In the genomic region with DNA sequence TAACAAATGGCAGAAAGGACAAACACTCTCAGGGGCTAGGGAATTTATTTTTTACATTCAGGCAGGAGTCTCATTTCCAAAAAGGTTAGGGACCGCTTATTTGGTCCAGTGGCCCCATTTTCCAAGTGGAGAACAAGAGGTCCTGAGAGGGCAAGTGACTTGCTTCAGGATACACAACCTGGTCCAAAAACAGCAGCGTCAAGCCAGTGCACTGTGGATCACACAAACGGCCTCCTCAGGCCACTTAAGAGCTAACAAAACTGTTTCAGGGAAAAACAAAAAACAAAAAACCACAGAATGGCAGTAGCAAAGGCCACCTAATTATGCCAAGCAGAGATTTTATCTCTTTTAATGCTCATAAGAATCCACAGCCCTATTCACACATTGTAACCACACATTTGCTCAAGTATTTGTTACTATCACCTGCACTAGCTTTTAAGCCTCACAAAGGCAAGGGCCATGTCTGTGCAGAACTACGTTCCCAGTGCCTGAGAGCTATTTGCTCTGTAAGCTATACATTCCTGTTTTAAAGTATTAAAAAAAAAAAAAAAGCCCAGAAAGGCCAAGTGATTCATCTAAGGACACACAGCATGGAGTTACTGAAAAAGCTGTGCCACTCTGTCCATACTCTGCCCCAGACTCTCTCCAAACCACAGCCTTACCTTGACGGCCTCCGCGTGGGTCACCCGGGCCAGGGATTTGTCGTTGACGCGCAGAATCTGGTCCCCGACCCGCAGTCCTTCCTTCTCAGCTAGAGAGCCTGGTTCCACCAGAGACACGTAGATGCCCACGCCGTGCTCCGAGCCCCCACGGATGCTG, we compare ENCODE assay signal across 9 cellular contexts. TPM values are rescaled to one million over a fixed set of nuclear protein-coding genes. Genes with fewer than 3 reads are reported as not detected.
DNase-seq lines count a peak whose midpoint lies in the region; ATAC-seq, FAIRE-seq and TF ChIP-seq lines count a peak whose summit lies in the region.
"Had no signal": no experiment of that assay in that cellular context is flagged by ENCODE, and none has a peak within 500 bp of the region (broad histone marks: within the 10 kb centered on the region; RNA-seq: fewer than 3 reads in every experiment).

No MANE protein-coding gene starts in this region.

- H3K4me1 ChIP-seq in adipocyte (ENCODE audit: control insufficient read depth, insufficient read depth, low read length) (no peaks in the 10 kb centered on the region), thoracic aorta (ENCODE audit: control insufficient read depth in 1 of 2, low read depth in 2 of 2) (peaks cover 0 to 16% of the 10 kb centered on the region in 2 donors)

- ATAC-seq in activated T-cell treated with anti-CD3 and anti-CD28 coated beads, Interleukin-2, amount 50 U/mL, for 72 hours (replicated peaks in 1 of 2), result no peak
- ATAC-seq in thoracic aorta (ENCODE audit: insufficient number of reproducible peaks, low FRiP score, low read depth) (no peak), HG03342 (IDR thresholded peaks at IDR 0.05; ENCODE audit: unreplicated experiment) (no peak), GM19467 (IDR thresholded peaks at IDR 0.05; ENCODE audit: unreplicated experiment) (no peak)

- no peaks in the 10 kb centered on the region for H3K9me3 ChIP-seq in adipocyte (ENCODE audit: control insufficient read depth, low read length)
- no peaks in the 10 kb centered on the region for H3K9me3 ChIP-seq in thoracic aorta

- H3K27me3 Mint-ChIP-seq in activated T-cell treated with anti-CD3 and anti-CD28 coated beads, Interleukin-2, amount 50 U/mL, for 72 hours (ENCODE audit: low read depth), result peaks cover 31% of the 10 kb centered on the region

- H3K36me3 ChIP-seq in adipocyte (ENCODE audit: control insufficient read depth, insufficient read depth, low read length, severe bottlenecking) (no peaks in the 10 kb centered on the region), thoracic aorta (no peaks in the 10 kb centered on the region)

- TF ChIP-seq CTCF in thoracic aorta (IDR thresholded peaks at IDR 0.05) (no peak), D721Med (IDR thresholded peaks at IDR 0.05; ENCODE audit: insufficient read depth, missing control alignments) (no peak)

- peaks cover 18% of the 10 kb centered on the region for H3K4me1 Mint-ChIP-seq in activated T-cell treated with anti-CD3 and anti-CD28 coated beads, Interleukin-2, amount 50 U/mL, for 72 hours (ENCODE audit: low read depth)

- no peaks in the 10 kb centered on the region for H3K9me3 Mint-ChIP-seq in activated T-cell treated with anti-CD3 and anti-CD28 coated beads, Interleukin-2, amount 50 U/mL, for 72 hours

- H3K27ac ChIP-seq in thoracic aorta, result no peak overlapping the region
- H3K27ac ChIP-seq: HL-60 had no signal

- peak overlapping the region; percentile 76 for H3K9ac ChIP-seq in adipocyte (ENCODE audit: low read length)

- H3K4me3 ChIP-seq in adipocyte (ENCODE audit: low read length) (peak overlapping the region; percentile 89), thoracic aorta (peak overlapping the region; percentile 75)

- H3K27me3 ChIP-seq in adipocyte (replicated peaks; ENCODE audit: control insufficient read depth, insufficient read depth, low read length), result peaks cover 6% of the 10 kb centered on the region
- no peaks in the 10 kb centered on the region for H3K27me3 ChIP-seq in thoracic aorta (replicated peaks; ENCODE audit: insufficient read depth)

- no peaks in the 10 kb centered on the region for H3K36me3 Mint-ChIP-seq in activated T-cell treated with anti-CD3 and anti-CD28 coated beads, Interleukin-2, amount 50 U/mL, for 72 hours (ENCODE audit: insufficient read depth in 2 of 2)

- peak overlapping the region; percentile 70 to 71 for H3K4me3 Mint-ChIP-seq in activated T-cell treated with anti-CD3 and anti-CD28 coated beads, Interleukin-2, amount 50 U/mL, for 72 hours

- FAIRE-seq in D721Med (lab: Jason Lieb, UNC), result no peak

- no peak for DNase-seq in activated T-cell treated with anti-CD3 and anti-CD28 coated beads, Interleukin-2, amount 50 U/mL, for 72 hours
- DNase-seq in activated T-cell treated with anti-CD3 and anti-CD28 coated beads, Interleukin-2, amount 50 U/mL, for 48 hours, result no peak
- DNase-seq in adipocyte (ENCODE audit: low read depth), result no peak
- DNase-seq in medulla oblongata (ENCODE audit: extremely low spot score), result peak; percentile 54
- no peak for DNase-seq in thoracic aorta (ENCODE audit: low spot score)
- no peak for DNase-seq in D721Med (ENCODE audit: insufficient read length, low spot score)

- H3K27ac Mint-ChIP-seq in activated T-cell treated with anti-CD3 and anti-CD28 coated beads, Interleukin-2, amount 50 U/mL, for 72 hours, result no peak overlapping the region

RNA-seq across cellular contexts. Expression of gene WHRN, which starts 1.5 kb away (rescaled TPM):
- total RNA-seq in activated T-cell treated with anti-CD3 and anti-CD28 coated beads, Interleukin-2, amount 50 U/mL, for 72 hours, result 1 to 10 TPM; 7.1 to 8.6 TPM
- total RNA-seq in thoracic aorta, result 1 to 10 TPM; 4.1 to 5.1 TPM
